12 cellular contexts compared by ENCODE assay signal in the genomic region with DNA sequence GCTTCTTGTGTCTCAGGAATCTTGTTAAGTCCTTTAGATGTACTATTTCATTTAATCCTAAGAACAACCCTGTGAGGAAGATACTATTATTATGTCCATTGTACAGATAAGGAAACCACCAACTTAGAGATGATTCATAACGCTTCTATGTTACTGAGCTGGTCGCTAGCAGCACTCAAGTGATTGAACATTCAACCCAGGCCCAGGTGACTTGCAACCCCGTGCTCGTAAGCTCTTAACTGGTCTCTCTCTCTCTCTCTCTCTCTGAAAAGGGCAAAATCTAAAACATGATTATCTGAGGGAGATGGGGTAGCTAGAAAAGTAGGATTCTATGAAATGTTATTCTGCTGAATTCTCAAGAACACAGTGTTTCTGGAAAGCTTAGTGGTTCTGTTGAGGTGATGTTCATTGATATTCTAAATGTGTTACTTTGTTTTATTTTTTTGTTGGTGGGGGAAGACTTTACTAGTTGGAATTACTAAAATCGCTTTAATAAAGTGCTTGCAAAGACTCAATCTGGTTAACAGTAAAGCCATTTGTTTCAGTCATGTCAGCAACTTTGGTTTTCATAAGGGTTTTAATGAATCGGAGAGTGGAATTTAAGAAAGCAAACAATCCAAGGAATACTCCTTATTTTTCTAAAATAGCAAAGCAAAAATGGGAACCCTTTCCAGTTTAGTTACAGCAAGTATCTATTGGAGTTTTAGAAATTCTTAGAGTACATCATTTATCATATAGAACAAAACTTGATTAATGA.
DNase-seq lines count a peak whose midpoint lies in the region; ATAC-seq, FAIRE-seq and TF ChIP-seq lines count a peak whose summit lies in the region.
"Had no signal": no experiment of that assay in that cellular context is flagged by ENCODE, and none has a peak within 500 bp of the region (broad histone marks: within the 10 kb centered on the region; RNA-seq: fewer than 3 reads in every experiment).

No MANE protein-coding gene starts in this region.

- ATAC-seq in HG02884 (IDR thresholded peaks at IDR 0.05; ENCODE audit: unreplicated experiment) (peak; percentile 65), GM19467 (IDR thresholded peaks at IDR 0.05; ENCODE audit: unreplicated experiment) (no peak)
- ATAC-seq: pancreas had no signal

- DNase-seq in GM12864 (ENCODE audit: low read depth) (peak; percentile 65), GM19239 (ENCODE audit: insufficient read length, low spot score) (no peak), OCI-M1 (lab: John Stamatoyannopoulos, UW) (peak; percentile 19), SIG-M5 treated with dmso at 0.1 percent for 504 hours (lab: John Stamatoyannopoulos, UW; ENCODE audit: unreplicated experiment) (no peak), occipital lobe (lab: John Stamatoyannopoulos, UW) (no peak), COR-L47 (lab: John Stamatoyannopoulos, UW) (no peak)
- DNase-seq: Kasumi-1, mesendoderm, NCI-H2107, pancreas had no signal

- FAIRE-seq in GM19239 (lab: Jason Lieb, UNC) = peak; percentile 88

- no peak overlapping the region for H3K4me3 ChIP-seq in GM12864 (ENCODE audit: low read depth, low read length)
- H3K4me3 ChIP-seq: pancreas had no signal

- no peak for TF ChIP-seq CTCF in GM12864 (IDR thresholded peaks at IDR 0.05; ENCODE audit: low read depth, low read length, missing control alignments)

Comparison
In these comparisons a context has a peak if more than half of its experiments do, and no peak if none do; other contexts are left out.
1. DNase-seq: peak in GM12864 (single experiment) and OCI-M1 (single experiment); none in GM19239 (single experiment), SIG-M5 treated with dmso at 0.1 percent for 504 hours (single experiment), occipital lobe (single experiment) and COR-L47 (single experiment).